Comparison of ENCODE assay signal across 8 cellular contexts in genomic region chr5:151742870-151743294, GRCh38. TPM values are rescaled to one million over a fixed set of nuclear protein-coding genes. Genes with fewer than 3 reads are reported as not detected.
A peak's percentile ranks its signal among the peaks of the same experiment; 100 is the strongest.
DNase-seq lines count a peak whose midpoint lies in the region; ATAC-seq and TF ChIP-seq lines count a peak whose summit lies in the region.

No MANE protein-coding gene starts in this region.

- no peak overlapping the region for H3K9ac ChIP-seq in NT2/D1 (ENCODE audit: insufficient read length, low read depth)

- no peak overlapping the region for H3K4me3 ChIP-seq in NT2/D1 (ENCODE audit: insufficient read length, low read depth)

- DNase-seq in Right ventricle myocardium inferior (ENCODE audit: missing footprints) (no peak), cardiac septum (ENCODE audit: low spot score) (no peak), NT2/D1 (ENCODE audit: low read depth, low spot score) (peak; percentile 55), endothelial cell (ENCODE audit: low spot score) (peak; percentile 53), myocyte (ENCODE audit: low read depth) (peak; percentile 80)
- no peak for DNase-seq in activated naive CD4-positive, alpha-beta T cell treated with anti-CD3 and anti-CD28 coated beads, Interleukin-2, amount 50 U/mL, for 72 hours (ENCODE audit: low spot score in 2 of 2)

- H3K36me3 Mint-ChIP-seq in endothelial cell (ENCODE audit: low read depth, unreplicated experiment): peaks cover 9% of the 10 kb centered on the region
- H3K36me3 Mint-ChIP-seq in activated naive CD4-positive, alpha-beta T cell treated with anti-CD3 and anti-CD28 coated beads, Interleukin-2, amount 50 U/mL, for 72 hours: no peaks in the 10 kb centered on the region

- H3K36me3 ChIP-seq in NT2/D1 (ENCODE audit: insufficient read depth, insufficient read length, low read length): peaks cover 23% of the 10 kb centered on the region

- no peaks in the 10 kb centered on the region for H3K9me3 ChIP-seq in NT2/D1 (ENCODE audit: insufficient read depth, low read length)

- peak; percentile 67 for TF ChIP-seq CTCF in endothelial cell (IDR thresholded peaks at IDR 0.05; ENCODE audit: unreplicated experiment)

- intact Hi-C loops in Right ventricle myocardium inferior (cut with DNase I) (loop anchor here (10.0 kb wide), 1 partner anchor 218 kb away; no protein-coding TSS in a partner anchor), cardiac septum (cut with DNase I) (loop anchor here (2.0 kb wide), 1 partner anchor 296 kb away; the partner anchor contains the start of gene SLC36A1)

- H3K4me1 ChIP-seq in NT2/D1 (ENCODE audit: insufficient read depth, insufficient read length): no peaks in the 10 kb centered on the region

- H3K27me3 Mint-ChIP-seq in endothelial cell (ENCODE audit: unreplicated experiment): peaks cover 2% of the 10 kb centered on the region

- H3K9me3 Mint-ChIP-seq in endothelial cell (ENCODE audit: unreplicated experiment): no peaks in the 10 kb centered on the region
- no peaks in the 10 kb centered on the region for H3K9me3 Mint-ChIP-seq in activated naive CD4-positive, alpha-beta T cell treated with anti-CD3 and anti-CD28 coated beads, Interleukin-2, amount 50 U/mL, for 72 hours

- ATAC-seq in Right ventricle myocardium inferior: peak; percentile 26
- no peak for ATAC-seq in activated naive CD4-positive, alpha-beta T cell treated with anti-CD3 and anti-CD28 coated beads, Interleukin-2, amount 50 U/mL, for 72 hours
- no peak for ATAC-seq in HG02852 (IDR thresholded peaks at IDR 0.05; ENCODE audit: unreplicated experiment)
- no peak for ATAC-seq in GM21526 (IDR thresholded peaks at IDR 0.05; ENCODE audit: low FRiP score, unreplicated experiment)

- no peak overlapping the region for H3K4me3 Mint-ChIP-seq in endothelial cell (ENCODE audit: unreplicated experiment)

- no peak overlapping the region for H3K27ac Mint-ChIP-seq in endothelial cell (ENCODE audit: unreplicated experiment)
- no peak overlapping the region for H3K27ac Mint-ChIP-seq in activated naive CD4-positive, alpha-beta T cell treated with anti-CD3 and anti-CD28 coated beads, Interleukin-2, amount 50 U/mL, for 72 hours

- no peaks in the 10 kb centered on the region for H3K27me3 ChIP-seq in NT2/D1 (ENCODE audit: insufficient read depth, insufficient read length)

- peaks cover 28% of the 10 kb centered on the region for H3K4me1 Mint-ChIP-seq in endothelial cell (ENCODE audit: unreplicated experiment)

RNA-seq across cellular contexts. Expression of gene ATOX1, which starts 15.5 kb away (rescaled TPM):
- total RNA-seq in Right ventricle myocardium inferior: 69.5 TPM
- 61.4 TPM for total RNA-seq in cardiac septum
- 106 TPM for total RNA-seq in endothelial cell (ENCODE audit: unreplicated experiment)
- 43.8 and 55.9 TPM in 2 replicates for total RNA-seq in myocyte
- polyA plus RNA-seq in myocyte (2012): 270 TPM
- total RNA-seq in activated naive CD4-positive, alpha-beta T cell treated with anti-CD3 and anti-CD28 coated beads, Interleukin-2, amount 50 U/mL, for 72 hours: 10 to 100 TPM; 48.2 to 84.3 TPM

RNA-seq across cellular contexts. Expression of gene G3BP1, which starts 28.9 kb away (rescaled TPM):
- 114 TPM for total RNA-seq in Right ventricle myocardium inferior
- 99.4 TPM for total RNA-seq in cardiac septum
- 213 TPM for total RNA-seq in endothelial cell (ENCODE audit: unreplicated experiment)
- total RNA-seq in myocyte: 144 and 147 TPM in 2 replicates
- 105 TPM for polyA plus RNA-seq in myocyte (2012)
- total RNA-seq in activated naive CD4-positive, alpha-beta T cell treated with anti-CD3 and anti-CD28 coated beads, Interleukin-2, amount 50 U/mL, for 72 hours: 100 to 1,000 TPM; 185 to 250 TPM

RNA-seq across cellular contexts. Expression of gene SPARC, which starts 56.2 kb away (rescaled TPM):
- total RNA-seq in Right ventricle myocardium inferior (517 TPM), cardiac septum (539 TPM), endothelial cell (ENCODE audit: unreplicated experiment) (1,214 TPM), myocyte (4,412 and 4,598 TPM in 2 replicates)
- polyA plus RNA-seq in myocyte (2012): 20,698 TPM
- under 1 TPM; 0.18 to 0.91 TPM for total RNA-seq in activated naive CD4-positive, alpha-beta T cell treated with anti-CD3 and anti-CD28 coated beads, Interleukin-2, amount 50 U/mL, for 72 hours

Comparison
In these comparisons a context has a peak if more than half of its experiments do, and no peak if none do; other contexts are left out.
1. DNase-seq: peak in NT2/D1 (single experiment), endothelial cell (single experiment) and myocyte (single experiment); none in Right ventricle myocardium inferior (single experiment), cardiac septum (single experiment) and activated naive CD4-positive, alpha-beta T cell treated with anti-CD3 and anti-CD28 coated beads, Interleukin-2, amount 50 U/mL, for 72 hours (0 of 2).
2. RNA of gene SPARC, which starts 56.2 kb away (total RNA-seq): 4,412 to 4,598 TPM in myocyte, 1,214 TPM in endothelial cell (single experiment), 539 TPM in cardiac septum (single experiment) and 517 TPM in Right ventricle myocardium inferior (single experiment); 0.18 to 0.91 TPM in activated naive CD4-positive, alpha-beta T cell treated with anti-CD3 and anti-CD28 coated beads, Interleukin-2, amount 50 U/mL, for 72 hours; every median in the first group is over 100 times any median in the second.